32 cellular contexts compared by ENCODE assay signal in the genomic region with DNA sequence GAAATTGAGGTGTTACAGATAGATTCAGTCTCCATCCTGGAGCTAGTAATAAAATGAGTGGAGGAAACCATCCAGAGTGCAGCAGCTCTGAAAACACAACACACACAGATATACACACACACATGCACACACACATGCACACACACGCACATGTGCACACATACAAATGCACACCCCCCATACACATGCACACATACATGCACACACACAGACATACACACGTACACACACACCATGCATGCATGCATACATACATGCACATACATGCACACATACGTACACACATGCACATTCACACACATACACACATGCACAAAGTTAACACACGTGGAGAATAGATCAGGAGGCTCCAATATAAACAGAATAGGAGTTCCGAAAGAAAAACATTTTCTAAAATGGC. TPM values are rescaled to one million over a fixed set of nuclear protein-coding genes. Genes with fewer than 3 reads are reported as not detected.
"Had no signal": no experiment of that assay in that cellular context is flagged by ENCODE, and none has a peak within 500 bp of the region (broad histone marks: within the 10 kb centered on the region; RNA-seq: fewer than 3 reads in every experiment).

No MANE protein-coding gene starts in this region.

- H3K27ac ChIP-seq: hepatocyte, left lung, lower lobe of right lung, pancreas, prostate gland, stomach, thoracic aorta, tibial artery, vagina had no signal

- H2AFZ ChIP-seq: hepatocyte had no signal

- H3K79me2 ChIP-seq: hepatocyte had no signal

- H3K4me1 ChIP-seq: left lung, lower lobe of right lung, pancreas, prostate gland, stomach, tibial artery, vagina had no signal

- H3K36me3 ChIP-seq: left lung, lower lobe of right lung, pancreas, prostate gland, stomach, thoracic aorta, tibial artery, vagina had no signal

- DNase-seq: kidney glomerular epithelial cell; left colon; left lung; lower lobe of right lung; mammary epithelial cell; mesenchymal stem cell; naive thymus-derived CD8-positive, alpha-beta T cell; nucleus accumbens; pancreas; posterior cingulate gyrus; retina; right cardiac atrium; stimulated activated CD4-positive, alpha-beta T cell treated with anti-CD3 and anti-CD28 coated beads, Interleukin-1b, Interleukin-23, amount 100 ng/mL, for 48 hours; stimulated activated CD4-positive, alpha-beta T cell treated with anti-CD3 and anti-CD28 coated beads, Interleukin-2, amount 100 ng/mL, for 48 hours; stimulated activated CD4-positive, alpha-beta T cell treated with anti-CD3 and anti-CD28 coated beads, Interleukin-4, amount 100 ng/mL, for 4 hours; stimulated activated CD8-positive, alpha-beta memory T cell treated with anti-CD3 and anti-CD28 coated beads, Interleukin-4, amount 100 ng/mL, for 48 hours; stimulated activated naive CD4-positive, alpha-beta T cell treated with Interleukin-2 at 50 U/mL for 16 hours; stomach; tibial artery had no signal

- FAIRE-seq: keratinocyte, pancreas had no signal

- H3K4me2 ChIP-seq: hepatocyte, smooth muscle cell had no signal

- ATAC-seq: left colon; left lung; lower lobe of right lung; naive thymus-derived CD8-positive, alpha-beta T cell; pancreas; right cardiac atrium; stimulated activated memory B cell treated with anti-CD40 and anti-IgM and Interleukin-4, amounts not matched to agents 10 μg/mL and 1 μg/mL and 100 μg/mL, for 72 hours had no signal

- H3K27me3 ChIP-seq: hepatocyte, pancreas, vagina had no signal

- H3K4me3 ChIP-seq: hepatocyte, left lung, lower lobe of right lung, pancreas, prostate gland, smooth muscle cell, stomach, thoracic aorta, tibial artery, vagina had no signal

- H3K9me3 ChIP-seq: left lung, lower lobe of right lung, pancreas, prostate gland, stomach, thoracic aorta, tibial artery, vagina had no signal

RNA-seq across cellular contexts. Expression of gene OBP2B, which starts 21.0 kb away (rescaled TPM):
- total RNA-seq: hepatocyte; left colon; left lung; liver; lower lobe of right lung; mucosa of gallbladder; naive thymus-derived CD8-positive, alpha-beta T cell; neural crest cell; osteoblast; pancreas; right cardiac atrium; skeletal muscle tissue; smooth muscle cell; stomach; thoracic aorta; ureter; vagina had no signal
- polyA plus RNA-seq: hepatocyte; keratinocyte; liver; naive thymus-derived CD8-positive, alpha-beta T cell; pancreas; right cardiac atrium; smooth muscle cell; stomach had no signal

RNA-seq across cellular contexts. Expression of gene ABO, which starts 44.9 kb away (rescaled TPM):
- total RNA-seq: mammary epithelial cell; naive thymus-derived CD8-positive, alpha-beta T cell; osteoblast had no signal
- polyA plus RNA-seq: keratinocyte; naive thymus-derived CD8-positive, alpha-beta T cell had no signal
